In the genomic region with DNA sequence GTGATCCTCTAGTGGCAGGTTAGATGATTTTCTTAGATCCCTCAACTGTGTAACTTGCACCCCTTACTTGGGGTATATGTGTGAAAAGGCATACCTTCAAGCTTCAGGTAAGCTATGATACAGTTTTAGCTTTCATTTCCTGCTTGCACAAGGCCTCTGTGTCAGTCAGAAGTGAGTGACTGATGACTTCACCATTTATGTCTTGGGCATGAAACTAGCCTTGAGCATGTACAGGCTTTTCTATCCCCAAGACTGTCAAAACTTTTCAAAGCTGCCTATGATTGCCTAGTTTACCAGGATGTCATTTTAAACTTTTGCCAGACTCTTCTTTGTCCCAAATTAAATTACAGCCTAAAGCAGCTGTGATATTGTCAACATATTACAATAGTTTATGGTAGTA, we compare ENCODE assay signal across 23 cellular contexts.
DNase-seq lines count a peak whose midpoint lies in the region; ATAC-seq and TF ChIP-seq lines count a peak whose summit lies in the region.
"Had no signal": no experiment of that assay in that cellular context is flagged by ENCODE, and none has a peak within 500 bp of the region (broad histone marks: within the 10 kb centered on the region; RNA-seq: fewer than 3 reads in every experiment).

No MANE protein-coding gene starts in this region.

- H3K9me3 Mint-ChIP-seq in MCF 10A (ENCODE audit: unreplicated experiment), result no peaks in the 10 kb centered on the region
- H3K9me3 Mint-ChIP-seq in stimulated activated naive B cell treated with anti-CD40 and anti-IgM and Interleukin-4, amounts not matched to agents 10 μg/mL and 1 μg/mL and 100 μg/mL, for 72 hours, result peaks cover 3 to 4% of the 10 kb centered on the region in 2 donors

- POLR2A ChIA-PET in MCF 10A (lab: Yijun Ruan, JAX), result interaction anchor here (0.6 kb wide), 1 partner anchor 246 kb away, joined by 3 read pairs; no protein-coding TSS in a partner anchor

- no peaks in the 10 kb centered on the region for H3K9me3 ChIP-seq in RWPE2 (ENCODE audit: severe bottlenecking)
- H3K9me3 ChIP-seq: BLaER1 treated with 17β-estradiol and CSF1 and Interleukin-3, amounts not matched to agents 10 nM and 100 nM; HAP-1; MG63; SJCRH30 had no signal

- H3K4me3 ChIP-seq in RWPE2 (ENCODE audit: severe bottlenecking), result no peak overlapping the region
- H3K4me3 ChIP-seq: BLaER1 treated with 17β-estradiol and CSF1 and Interleukin-3, amounts not matched to agents 10 nM and 100 nM; GM23248; HAP-1; MG63; SJCRH30 had no signal

- peaks cover 5% of the 10 kb centered on the region for H3K4me1 Mint-ChIP-seq in MCF 10A (ENCODE audit: insufficient read depth, unreplicated experiment)
- no peaks in the 10 kb centered on the region for H3K4me1 Mint-ChIP-seq in stimulated activated naive B cell treated with anti-CD40 and anti-IgM and Interleukin-4, amounts not matched to agents 10 μg/mL and 1 μg/mL and 100 μg/mL, for 72 hours
- H3K4me1 Mint-ChIP-seq: IgD-negative memory B cell had no signal

- H3K4me1 ChIP-seq in RWPE2 (ENCODE audit: insufficient read depth, poor library complexity, severe bottlenecking) (no peaks in the 10 kb centered on the region), foreskin keratinocyte (peaks cover 9% of the 10 kb centered on the region)
- H3K4me1 ChIP-seq: BLaER1 treated with 17β-estradiol and CSF1 and Interleukin-3, amounts not matched to agents 10 nM and 100 nM; HAP-1 had no signal

- peak; percentile 33 to 79 for DNase-seq in T47D (ENCODE audit: low read depth in 1 of 2, low spot score in 1 of 2)
- DNase-seq in MCF 10A (ENCODE audit: unreplicated experiment), result no peak
- no peak for DNase-seq in RWPE2 (ENCODE audit: low spot score)
- DNase-seq in foreskin keratinocyte, result peak; percentile 64 to 77
- no peak for DNase-seq in stimulated activated naive B cell treated with anti-CD40 and anti-IgM and Interleukin-4, amounts not matched to agents 10 μg/mL and 1 μg/mL and 100 μg/mL, for 72 hours
- DNase-seq in KBM-7, result no peak
- DNase-seq: AML-193; CD4-positive, alpha-beta T cell; GM23248; HFFc6; Karpas-422; MG63; NCI-H2029; NCI-H2171; NCI-H345; NCI-H510A treated with DMSO at 0.1 percent for 48 hours; NCI-H748 treated with DMSO at 0.1 percent for 48 hours; SJCRH30 had no signal

- H3K27me3 ChIP-seq in RWPE2 (ENCODE audit: insufficient read depth, poor library complexity, severe bottlenecking), result peaks cover 3% of the 10 kb centered on the region
- no peaks in the 10 kb centered on the region for H3K27me3 ChIP-seq in foreskin keratinocyte
- H3K27me3 ChIP-seq: BLaER1 treated with 17β-estradiol and CSF1 and Interleukin-3, amounts not matched to agents 10 nM and 100 nM; MG63; SJCRH30 had no signal

- BruUV-seq in MCF 10A (replicated peaks; lab: Mats Ljungman, UMichigan), result no TSS peak

- no peak overlapping the region for H3K27ac ChIP-seq in RWPE2 (ENCODE audit: poor library complexity, severe bottlenecking)
- H3K27ac ChIP-seq in foreskin keratinocyte, result no peak overlapping the region
- H3K27ac ChIP-seq: BLaER1 treated with 17β-estradiol and CSF1 and Interleukin-3, amounts not matched to agents 10 nM and 100 nM; GM23248; SJCRH30 had no signal

- no peak overlapping the region for H3K27ac Mint-ChIP-seq in MCF 10A (ENCODE audit: low read depth, unreplicated experiment)
- H3K27ac Mint-ChIP-seq in stimulated activated naive B cell treated with anti-CD40 and anti-IgM and Interleukin-4, amounts not matched to agents 10 μg/mL and 1 μg/mL and 100 μg/mL, for 72 hours, result no peak overlapping the region
- H3K27ac Mint-ChIP-seq: CD4-positive, alpha-beta T cell; HFFc6; IgD-negative memory B cell had no signal

- no peaks in the 10 kb centered on the region for H3K36me3 Mint-ChIP-seq in MCF 10A (ENCODE audit: insufficient read depth, unreplicated experiment)
- H3K36me3 Mint-ChIP-seq in stimulated activated naive B cell treated with anti-CD40 and anti-IgM and Interleukin-4, amounts not matched to agents 10 μg/mL and 1 μg/mL and 100 μg/mL, for 72 hours, result no peaks in the 10 kb centered on the region
- H3K36me3 Mint-ChIP-seq: IgD-negative memory B cell had no signal

- intact Hi-C loops in MCF 10A (cut with micrococcal nuclease), result no loop called here

- ATAC-seq in RWPE2 (ENCODE audit: low read depth) (peak; percentile 79), foreskin keratinocyte (peak; percentile 92), GM18519 (IDR thresholded peaks at IDR 0.05; ENCODE audit: low FRiP score, unreplicated experiment) (no peak)
- ATAC-seq in stimulated activated naive B cell treated with anti-CD40 and anti-IgM and Interleukin-4, amounts not matched to agents 10 μg/mL and 1 μg/mL and 100 μg/mL, for 72 hours (replicated peaks), result no peak
- ATAC-seq: Right ventricle myocardium inferior had no signal

- TF ChIP-seq CTCF in MCF 10A (IDR thresholded peaks at IDR 0.05; ENCODE audit: unreplicated experiment), result no peak
- no peak for TF ChIP-seq CTCF in RWPE2 (IDR thresholded peaks at IDR 0.05; ENCODE audit: poor library complexity, severe bottlenecking)
- no peak for TF ChIP-seq CTCF in foreskin keratinocyte (conservative IDR thresholded peaks at IDR 0.05)

- H3K27me3 Mint-ChIP-seq in MCF 10A (ENCODE audit: insufficient read depth, unreplicated experiment), result no peaks in the 10 kb centered on the region
- no peaks in the 10 kb centered on the region for H3K27me3 Mint-ChIP-seq in stimulated activated naive B cell treated with anti-CD40 and anti-IgM and Interleukin-4, amounts not matched to agents 10 μg/mL and 1 μg/mL and 100 μg/mL, for 72 hours
- H3K27me3 Mint-ChIP-seq: CD4-positive, alpha-beta T cell; IgD-negative memory B cell had no signal

- in situ Hi-C loops in T47D (cut with HindIII; ENCODE audit: low pct_unique_long_range_greater_than_20kb, low sequenced_read_pairs) (no loop called here), KBM-7 (cut with MboI; ENCODE audit: low pct_unique_long_range_greater_than_20kb, low sequenced_read_pairs) (no loop called here)

- no peaks in the 10 kb centered on the region for H3K36me3 ChIP-seq in RWPE2 (ENCODE audit: low read depth)
- H3K36me3 ChIP-seq: BLaER1 treated with 17β-estradiol and CSF1 and Interleukin-3, amounts not matched to agents 10 nM and 100 nM; HAP-1; MG63; SJCRH30 had no signal

- no peak overlapping the region for H3K4me3 Mint-ChIP-seq in MCF 10A (ENCODE audit: unreplicated experiment)
- H3K4me3 Mint-ChIP-seq in stimulated activated naive B cell treated with anti-CD40 and anti-IgM and Interleukin-4, amounts not matched to agents 10 μg/mL and 1 μg/mL and 100 μg/mL, for 72 hours, result no peak overlapping the region
- H3K4me3 Mint-ChIP-seq: CD4-positive, alpha-beta T cell; HFFc6; IgD-negative memory B cell had no signal

- CTCF ChIA-PET in MCF 10A (lab: Yijun Ruan, JAX), result interaction anchor here (0.6 kb wide), 1 partner anchor 1845 kb away, joined by 3 read pairs; no protein-coding TSS in a partner anchor

Comparison
In these comparisons a context has a peak if more than half of its experiments do, and no peak if none do; other contexts are left out.
1. DNase-seq: peak in T47D (2 of 2) and foreskin keratinocyte (2 of 2); none in MCF 10A (single experiment), RWPE2 (single experiment), stimulated activated naive B cell treated with anti-CD40 and anti-IgM and Interleukin-4, amounts not matched to agents 10 μg/mL and 1 μg/mL and 100 μg/mL, for 72 hours (single experiment) and KBM-7 (single experiment).
2. ATAC-seq: peak in RWPE2 (single experiment) and foreskin keratinocyte (single experiment); none in GM18519 (single experiment) and stimulated activated naive B cell treated with anti-CD40 and anti-IgM and Interleukin-4, amounts not matched to agents 10 μg/mL and 1 μg/mL and 100 μg/mL, for 72 hours (0 of 2).